ENCODE assay signal across 1 cellular context in the genomic region with DNA sequence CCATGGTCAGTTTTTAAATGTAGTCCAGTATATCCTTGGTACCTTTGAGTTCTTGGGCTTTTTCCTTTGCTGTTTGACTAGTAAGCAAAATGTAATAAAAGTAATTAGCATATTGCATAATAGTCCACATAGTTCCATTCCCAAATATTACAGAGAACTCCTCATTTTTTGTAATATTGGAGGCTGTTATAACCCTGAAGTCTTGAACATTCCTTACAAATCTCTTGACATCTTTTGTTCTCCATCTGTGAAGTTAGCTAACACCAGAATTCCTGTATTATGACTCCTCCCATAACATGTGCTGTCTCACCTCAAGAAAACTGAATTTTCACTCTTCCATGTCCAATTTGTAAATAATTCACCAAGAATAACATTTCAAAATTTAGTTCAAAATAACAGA.
TF ChIP-seq lines count a peak whose summit lies in the region.

No MANE protein-coding gene starts in this region.

TF ChIP-seq in GM23338, 12 proteins besides CTCF, POLR2A, EP300 and RAD21:
- TF ChIP-seq, protein P1, sequence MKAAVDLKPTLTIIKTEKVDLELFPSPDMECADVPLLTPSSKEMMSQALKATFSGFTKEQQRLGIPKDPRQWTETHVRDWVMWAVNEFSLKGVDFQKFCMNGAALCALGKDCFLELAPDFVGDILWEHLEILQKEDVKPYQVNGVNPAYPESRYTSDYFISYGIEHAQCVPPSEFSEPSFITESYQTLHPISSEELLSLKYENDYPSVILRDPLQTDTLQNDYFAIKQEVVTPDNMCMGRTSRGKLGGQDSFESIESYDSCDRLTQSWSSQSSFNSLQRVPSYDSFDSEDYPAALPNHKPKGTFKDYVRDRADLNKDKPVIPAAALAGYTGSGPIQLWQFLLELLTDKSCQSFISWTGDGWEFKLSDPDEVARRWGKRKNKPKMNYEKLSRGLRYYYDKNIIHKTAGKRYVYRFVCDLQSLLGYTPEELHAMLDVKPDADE (IDR thresholded peaks at IDR 0.05): no peak
- TF ChIP-seq ZNF331 (CRISPR knock-in tag; IDR thresholded peaks at IDR 0.05; ENCODE audit: low read depth): no peak
- TF ChIP-seq POLR2AphosphoS5 (IDR thresholded peaks at IDR 0.05; ENCODE audit: low read depth): no peak
- TF ChIP-seq EZH2phosphoT487 (IDR thresholded peaks at IDR 0.05; ENCODE audit: unreplicated experiment): no peak
- no peak for TF ChIP-seq NANOG (IDR thresholded peaks at IDR 0.05; ENCODE audit: borderline replicate concordance)
- TF ChIP-seq, protein P2, sequence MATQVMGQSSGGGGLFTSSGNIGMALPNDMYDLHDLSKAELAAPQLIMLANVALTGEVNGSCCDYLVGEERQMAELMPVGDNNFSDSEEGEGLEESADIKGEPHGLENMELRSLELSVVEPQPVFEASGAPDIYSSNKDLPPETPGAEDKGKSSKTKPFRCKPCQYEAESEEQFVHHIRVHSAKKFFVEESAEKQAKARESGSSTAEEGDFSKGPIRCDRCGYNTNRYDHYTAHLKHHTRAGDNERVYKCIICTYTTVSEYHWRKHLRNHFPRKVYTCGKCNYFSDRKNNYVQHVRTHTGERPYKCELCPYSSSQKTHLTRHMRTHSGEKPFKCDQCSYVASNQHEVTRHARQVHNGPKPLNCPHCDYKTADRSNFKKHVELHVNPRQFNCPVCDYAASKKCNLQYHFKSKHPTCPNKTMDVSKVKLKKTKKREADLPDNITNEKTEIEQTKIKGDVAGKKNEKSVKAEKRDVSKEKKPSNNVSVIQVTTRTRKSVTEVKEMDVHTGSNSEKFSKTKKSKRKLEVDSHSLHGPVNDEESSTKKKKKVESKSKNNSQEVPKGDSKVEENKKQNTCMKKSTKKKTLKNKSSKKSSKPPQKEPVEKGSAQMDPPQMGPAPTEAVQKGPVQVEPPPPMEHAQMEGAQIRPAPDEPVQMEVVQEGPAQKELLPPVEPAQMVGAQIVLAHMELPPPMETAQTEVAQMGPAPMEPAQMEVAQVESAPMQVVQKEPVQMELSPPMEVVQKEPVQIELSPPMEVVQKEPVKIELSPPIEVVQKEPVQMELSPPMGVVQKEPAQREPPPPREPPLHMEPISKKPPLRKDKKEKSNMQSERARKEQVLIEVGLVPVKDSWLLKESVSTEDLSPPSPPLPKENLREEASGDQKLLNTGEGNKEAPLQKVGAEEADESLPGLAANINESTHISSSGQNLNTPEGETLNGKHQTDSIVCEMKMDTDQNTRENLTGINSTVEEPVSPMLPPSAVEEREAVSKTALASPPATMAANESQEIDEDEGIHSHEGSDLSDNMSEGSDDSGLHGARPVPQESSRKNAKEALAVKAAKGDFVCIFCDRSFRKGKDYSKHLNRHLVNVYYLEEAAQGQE (IDR thresholded peaks at IDR 0.05; ENCODE audit: unreplicated experiment): no peak
- TF ChIP-seq, protein P3, sequence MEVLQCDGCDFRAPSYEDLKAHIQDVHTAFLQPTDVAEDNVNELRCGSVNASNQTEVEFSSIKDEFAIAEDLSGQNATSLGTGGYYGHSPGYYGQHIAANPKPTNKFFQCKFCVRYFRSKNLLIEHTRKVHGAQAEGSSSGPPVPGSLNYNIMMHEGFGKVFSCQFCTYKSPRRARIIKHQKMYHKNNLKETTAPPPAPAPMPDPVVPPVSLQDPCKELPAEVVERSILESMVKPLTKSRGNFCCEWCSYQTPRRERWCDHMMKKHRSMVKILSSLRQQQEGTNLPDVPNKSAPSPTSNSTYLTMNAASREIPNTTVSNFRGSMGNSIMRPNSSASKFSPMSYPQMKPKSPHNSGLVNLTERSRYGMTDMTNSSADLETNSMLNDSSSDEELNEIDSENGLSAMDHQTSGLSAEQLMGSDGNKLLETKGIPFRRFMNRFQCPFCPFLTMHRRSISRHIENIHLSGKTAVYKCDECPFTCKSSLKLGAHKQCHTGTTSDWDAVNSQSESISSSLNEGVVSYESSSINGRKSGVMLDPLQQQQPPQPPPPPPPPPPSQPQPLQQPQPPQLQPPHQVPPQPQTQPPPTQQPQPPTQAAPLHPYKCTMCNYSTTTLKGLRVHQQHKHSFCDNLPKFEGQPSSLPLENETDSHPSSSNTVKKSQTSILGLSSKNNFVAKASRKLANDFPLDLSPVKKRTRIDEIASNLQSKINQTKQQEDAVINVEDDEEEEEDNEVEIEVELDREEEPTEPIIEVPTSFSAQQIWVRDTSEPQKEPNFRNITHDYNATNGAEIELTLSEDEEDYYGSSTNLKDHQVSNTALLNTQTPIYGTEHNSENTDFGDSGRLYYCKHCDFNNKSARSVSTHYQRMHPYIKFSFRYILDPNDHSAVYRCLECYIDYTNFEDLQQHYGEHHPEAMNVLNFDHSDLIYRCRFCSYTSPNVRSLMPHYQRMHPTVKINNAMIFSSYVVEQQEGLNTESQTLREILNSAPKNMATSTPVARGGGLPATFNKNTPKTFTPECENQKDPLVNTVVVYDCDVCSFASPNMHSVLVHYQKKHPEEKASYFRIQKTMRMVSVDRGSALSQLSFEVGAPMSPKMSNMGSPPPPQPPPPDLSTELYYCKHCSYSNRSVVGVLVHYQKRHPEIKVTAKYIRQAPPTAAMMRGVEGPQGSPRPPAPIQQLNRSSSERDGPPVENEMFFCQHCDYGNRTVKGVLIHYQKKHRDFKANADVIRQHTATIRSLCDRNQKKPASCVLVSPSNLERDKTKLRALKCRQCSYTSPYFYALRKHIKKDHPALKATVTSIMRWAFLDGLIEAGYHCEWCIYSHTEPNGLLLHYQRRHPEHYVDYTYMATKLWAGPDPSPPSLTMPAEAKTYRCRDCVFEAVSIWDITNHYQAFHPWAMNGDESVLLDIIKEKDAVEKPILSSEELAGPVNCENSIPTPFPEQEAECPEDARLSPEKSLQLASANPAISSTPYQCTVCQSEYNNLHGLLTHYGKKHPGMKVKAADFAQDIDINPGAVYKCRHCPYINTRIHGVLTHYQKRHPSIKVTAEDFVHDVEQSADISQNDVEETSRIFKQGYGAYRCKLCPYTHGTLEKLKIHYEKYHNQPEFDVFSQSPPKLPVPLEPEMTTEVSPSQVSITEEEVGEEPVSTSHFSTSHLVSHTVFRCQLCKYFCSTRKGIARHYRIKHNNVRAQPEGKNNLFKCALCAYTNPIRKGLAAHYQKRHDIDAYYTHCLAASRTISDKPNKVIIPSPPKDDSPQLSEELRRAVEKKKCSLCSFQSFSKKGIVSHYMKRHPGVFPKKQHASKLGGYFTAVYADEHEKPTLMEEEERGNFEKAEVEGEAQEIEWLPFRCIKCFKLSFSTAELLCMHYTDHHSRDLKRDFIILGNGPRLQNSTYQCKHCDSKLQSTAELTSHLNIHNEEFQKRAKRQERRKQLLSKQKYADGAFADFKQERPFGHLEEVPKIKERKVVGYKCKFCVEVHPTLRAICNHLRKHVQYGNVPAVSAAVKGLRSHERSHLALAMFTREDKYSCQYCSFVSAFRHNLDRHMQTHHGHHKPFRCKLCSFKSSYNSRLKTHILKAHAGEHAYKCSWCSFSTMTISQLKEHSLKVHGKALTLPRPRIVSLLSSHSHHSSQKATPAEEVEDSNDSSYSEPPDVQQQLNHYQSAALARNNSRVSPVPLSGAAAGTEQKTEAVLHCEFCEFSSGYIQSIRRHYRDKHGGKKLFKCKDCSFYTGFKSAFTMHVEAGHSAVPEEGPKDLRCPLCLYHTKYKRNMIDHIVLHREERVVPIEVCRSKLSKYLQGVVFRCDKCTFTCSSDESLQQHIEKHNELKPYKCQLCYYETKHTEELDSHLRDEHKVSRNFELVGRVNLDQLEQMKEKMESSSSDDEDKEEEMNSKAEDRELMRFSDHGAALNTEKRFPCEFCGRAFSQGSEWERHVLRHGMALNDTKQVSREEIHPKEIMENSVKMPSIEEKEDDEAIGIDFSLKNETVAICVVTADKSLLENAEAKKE (CRISPR knock-in tag; IDR thresholded peaks at IDR 0.05): no peak
- TF ChIP-seq CREB1 (CRISPR knock-in tag; IDR thresholded peaks at IDR 0.05; ENCODE audit: low read depth): no peak
- TF ChIP-seq ZNF114 (CRISPR knock-in tag; IDR thresholded peaks at IDR 0.05): no peak
- TF ChIP-seq STAT1 (IDR thresholded peaks at IDR 0.05; ENCODE audit: unreplicated experiment): no peak
- TF ChIP-seq JUNB (IDR thresholded peaks at IDR 0.05; ENCODE audit: unreplicated experiment): no peak
TF ChIP-seq in GM23338: peak in this region for 0.
